In the genomic region with DNA sequence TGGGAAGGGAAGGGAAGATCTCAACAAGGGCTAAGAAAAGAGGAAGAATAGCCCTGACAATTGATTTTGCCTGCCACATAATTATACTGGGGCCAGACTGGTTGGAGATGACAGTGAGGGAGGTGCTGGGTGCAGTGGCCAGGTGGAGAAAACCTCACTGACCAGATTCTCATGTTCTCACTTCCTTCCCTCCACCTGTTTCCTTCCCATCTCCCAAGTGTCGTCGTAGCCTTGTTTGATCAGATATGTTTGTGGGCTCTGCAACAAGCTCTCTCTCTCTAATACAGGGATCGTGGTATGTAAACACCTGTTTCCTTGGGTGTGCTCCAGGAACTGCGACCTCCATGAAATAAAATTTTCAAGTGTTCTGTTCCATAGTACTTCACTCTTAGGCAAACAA, we compare ENCODE assay signal across 10 cellular contexts.
DNase-seq lines count a peak whose midpoint lies in the region; ATAC-seq and TF ChIP-seq lines count a peak whose summit lies in the region.
"Had no signal": no experiment of that assay in that cellular context is flagged by ENCODE, and none has a peak within 500 bp of the region (broad histone marks: within the 10 kb centered on the region; RNA-seq: fewer than 3 reads in every experiment).

No MANE protein-coding gene starts in this region.

- H3K27ac Mint-ChIP-seq in Calu3 (ENCODE audit: unreplicated experiment) (peak overlapping the region; percentile 94), memory B cell (peak overlapping the region; percentile 15)
- H3K27ac Mint-ChIP-seq: activated naive CD8-positive, alpha-beta T cell had no signal

- intact Hi-C loops in Calu3 (cut with micrococcal nuclease; ENCODE audit: unreplicated experiment) = loop anchor here (5.0 kb wide), 1 partner anchor 171 kb away; no protein-coding TSS in a partner anchor

- H3K4me1 Mint-ChIP-seq in Calu3 (ENCODE audit: low read depth, unreplicated experiment) = peaks cover 67% of the 10 kb centered on the region
- peaks cover 27% of the 10 kb centered on the region for H3K4me1 Mint-ChIP-seq in memory B cell

- H3K27me3 Mint-ChIP-seq in Calu3 (ENCODE audit: unreplicated experiment) (no peaks in the 10 kb centered on the region), memory B cell (no peaks in the 10 kb centered on the region)
- H3K27me3 Mint-ChIP-seq: activated naive CD8-positive, alpha-beta T cell had no signal

- CTCF ChIA-PET in Calu3 (lab: Charles Lee) = interaction anchor here (0.5 to 1.8 kb wide), 17 partner anchors 9 to 408 kb away, joined by 3 to 21 read pairs (median 4); partner anchors contain the start of gene VCL

- H3K4me3 Mint-ChIP-seq in Calu3 (ENCODE audit: low read depth, unreplicated experiment) (peak overlapping the region; percentile 19), memory B cell (no peak overlapping the region)
- H3K4me3 Mint-ChIP-seq: activated naive CD8-positive, alpha-beta T cell had no signal

- DNase-seq in Calu3 (no peak), OCI-M1 (lab: John Stamatoyannopoulos, UW) (peak; percentile 40), memory B cell (ENCODE audit: low spot score in 2 of 2) (no peak), RKO (ENCODE audit: low spot score) (no peak), SHP77 (lab: John Stamatoyannopoulos, UW) (no peak), GM10266 (ENCODE audit: extremely low spot score) (no peak)
- DNase-seq: SHP77 treated with DMSO at 0.1 percent for 48 hours had no signal

- peaks cover 29% of the 10 kb centered on the region for H3K36me3 Mint-ChIP-seq in Calu3 (ENCODE audit: insufficient read depth, unreplicated experiment)
- peaks cover 3% of the 10 kb centered on the region for H3K36me3 Mint-ChIP-seq in memory B cell

- TF ChIP-seq CTCF in Calu3 (IDR thresholded peaks at IDR 0.05; ENCODE audit: unreplicated experiment) = no peak
- TF ChIP-seq CTCF in GM10266 (IDR thresholded peaks at IDR 0.05; ENCODE audit: control insufficient read depth, insufficient read depth, low read depth, missing control alignments) = no peak

- BruUV-seq in Calu3 (replicated peaks; lab: Mats Ljungman, UMichigan) = no TSS peak

- H3K9me3 Mint-ChIP-seq in Calu3 (ENCODE audit: low read depth, unreplicated experiment) = no peaks in the 10 kb centered on the region
- no peaks in the 10 kb centered on the region for H3K9me3 Mint-ChIP-seq in memory B cell

- ATAC-seq in GM19043 (IDR thresholded peaks at IDR 0.05; ENCODE audit: low read depth, unreplicated experiment) (peak; percentile 45), memory B cell (ENCODE audit: low read depth) (peak; percentile 52), GM19455 (IDR thresholded peaks at IDR 0.05; ENCODE audit: unreplicated experiment) (no peak)
